Comparison of ENCODE assay signal across 8 cellular contexts in the genomic region with DNA sequence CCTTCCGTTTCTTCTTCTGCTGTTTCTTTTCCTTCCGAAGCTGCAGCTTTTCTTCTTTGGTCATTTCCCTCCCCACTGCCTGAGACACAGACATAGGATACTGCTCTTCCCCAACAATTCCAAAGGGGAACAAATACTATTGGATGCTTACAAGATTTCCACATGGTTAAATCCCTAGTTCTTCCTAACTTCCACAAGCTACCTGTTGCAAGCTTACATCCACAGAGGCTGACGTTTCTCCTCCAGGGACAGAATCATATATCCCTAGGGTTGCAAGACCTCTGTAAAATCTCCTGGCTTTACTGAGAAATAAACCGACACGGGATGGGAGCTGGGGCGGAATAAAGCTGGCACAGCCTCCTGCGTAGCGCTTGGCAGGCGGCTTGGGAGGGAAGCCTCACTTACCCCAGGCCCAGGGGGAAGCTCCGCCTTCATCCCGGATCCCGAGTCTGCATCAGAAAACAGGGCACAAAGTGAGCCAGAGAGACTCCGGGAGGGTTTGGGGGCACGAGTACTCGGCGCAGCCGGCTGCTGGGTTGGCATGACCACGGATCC. TPM values are rescaled to one million over a fixed set of nuclear protein-coding genes. Genes with fewer than 3 reads are reported as not detected.
A peak's percentile ranks its signal among the peaks of the same experiment; 100 is the strongest.
DNase-seq lines count a peak whose midpoint lies in the region; ATAC-seq and TF ChIP-seq lines count a peak whose summit lies in the region.

No MANE protein-coding gene starts in this region.

- peaks cover 23% of the 10 kb centered on the region for H4K20me1 ChIP-seq in neural progenitor cell (ENCODE audit: low read depth)

- H3K9me3 ChIP-seq in neural progenitor cell (ENCODE audit: low read depth): no peaks in the 10 kb centered on the region

- TF ChIP-seq CTCF in AG04449 (IDR thresholded peaks at IDR 0.05; ENCODE audit: insufficient read depth, low read length, missing control alignments): no peak
- no peak for TF ChIP-seq CTCF in GM12875 (IDR thresholded peaks at IDR 0.05; ENCODE audit: borderline replicate concordance, insufficient read depth, low read depth, low read length)
- no peak for TF ChIP-seq CTCF in neural progenitor cell (IDR thresholded peaks at IDR 0.05)

- H3K4me3 Mint-ChIP-seq in activated T-helper 1 cell treated with anti-CD3 and anti-CD28 coated beads, Interleukin-12 subunit alpha, Interleukin-12 subunit beta, Interleukin-2, Interleukin-4 antibody, amounts not matched to agents 30 ng/mL and 10 ng/mL and 1 ng/mL, durations not matched to agents 14 hours and 24 hours and 36 hours: peak overlapping the region; percentile 96
- H3K4me3 Mint-ChIP-seq in neural progenitor cell: peak overlapping the region; percentile 99

- H3K9ac ChIP-seq in neural progenitor cell: peak overlapping the region; percentile 66

- peaks cover 48% of the 10 kb centered on the region for H3K79me2 ChIP-seq in neural progenitor cell (ENCODE audit: low read depth)

- intact Hi-C loops in activated T-helper 1 cell treated with anti-CD3 and anti-CD28 coated beads, Interleukin-12 subunit alpha, Interleukin-12 subunit beta, Interleukin-2, Interleukin-4 antibody, amounts not matched to agents 30 ng/mL and 10 ng/mL and 1 ng/mL, durations not matched to agents 14 hours and 24 hours and 36 hours (cut with micrococcal nuclease): loop anchor here (1.0 kb wide), 14 partner anchors 11 to 318 kb away; a partner anchor contains a TSS

- H3K27ac ChIP-seq in neural progenitor cell: no peak overlapping the region

- H3K27me3 ChIP-seq in neural progenitor cell: no peaks in the 10 kb centered on the region

- H3K27ac Mint-ChIP-seq in activated T-helper 1 cell treated with anti-CD3 and anti-CD28 coated beads, Interleukin-12 subunit alpha, Interleukin-12 subunit beta, Interleukin-2, Interleukin-4 antibody, amounts not matched to agents 30 ng/mL and 10 ng/mL and 1 ng/mL, durations not matched to agents 14 hours and 24 hours and 36 hours: peak overlapping the region; percentile 94
- H3K27ac Mint-ChIP-seq in neural progenitor cell: peak overlapping the region; percentile 72

- no peaks in the 10 kb centered on the region for H3K27me3 Mint-ChIP-seq in activated T-helper 1 cell treated with anti-CD3 and anti-CD28 coated beads, Interleukin-12 subunit alpha, Interleukin-12 subunit beta, Interleukin-2, Interleukin-4 antibody, amounts not matched to agents 30 ng/mL and 10 ng/mL and 1 ng/mL, durations not matched to agents 14 hours and 24 hours and 36 hours (ENCODE audit: insufficient read depth)
- peaks cover 6% of the 10 kb centered on the region for H3K27me3 Mint-ChIP-seq in neural progenitor cell (ENCODE audit: insufficient read depth, low read depth)

- no peak for TF ChIP-seq RAD21 in Ishikawa (IDR thresholded peaks at IDR 0.05; ENCODE audit: low read depth)

- peaks cover 11% of the 10 kb centered on the region for H3K4me1 ChIP-seq in neural progenitor cell

- CTCF ChIA-PET in AG04449 (lab: Yijun Ruan, JAX): interaction anchor here (0.8 to 2.8 kb wide), 19 partner anchors 9 to 314 kb away, joined by 3 to 16 read pairs (median 5); a partner anchor contains a TSS

- POLR2A ChIA-PET in AG04449 (lab: Yijun Ruan, JAX): interaction anchor here (0.8 to 3.2 kb wide), 5 partner anchors 10 to 294 kb away, joined by 3 to 32 read pairs (median 3); a partner anchor contains a TSS

- H3K4me3 ChIP-seq in AG04449 (ENCODE audit: low read depth, low read length) (peak overlapping the region; percentile 97), GM12875 (ENCODE audit: low read depth, low read length) (peak overlapping the region; percentile 85), neural progenitor cell (peak overlapping the region; percentile 84)

- no peak for TF ChIP-seq EP300 in Ishikawa (IDR thresholded peaks at IDR 0.05; ENCODE audit: borderline replicate concordance)

- no peaks in the 10 kb centered on the region for H3K9me3 Mint-ChIP-seq in activated T-helper 1 cell treated with anti-CD3 and anti-CD28 coated beads, Interleukin-12 subunit alpha, Interleukin-12 subunit beta, Interleukin-2, Interleukin-4 antibody, amounts not matched to agents 30 ng/mL and 10 ng/mL and 1 ng/mL, durations not matched to agents 14 hours and 24 hours and 36 hours
- no peaks in the 10 kb centered on the region for H3K9me3 Mint-ChIP-seq in neural progenitor cell

- H3K36me3 ChIP-seq in neural progenitor cell: peaks cover 4% of the 10 kb centered on the region

- peaks cover 43% of the 10 kb centered on the region for H3K4me1 Mint-ChIP-seq in activated T-helper 1 cell treated with anti-CD3 and anti-CD28 coated beads, Interleukin-12 subunit alpha, Interleukin-12 subunit beta, Interleukin-2, Interleukin-4 antibody, amounts not matched to agents 30 ng/mL and 10 ng/mL and 1 ng/mL, durations not matched to agents 14 hours and 24 hours and 36 hours (ENCODE audit: low read depth)
- peaks cover 19% of the 10 kb centered on the region for H3K4me1 Mint-ChIP-seq in neural progenitor cell

- peaks cover 14% of the 10 kb centered on the region for H3F3A ChIP-seq in neural progenitor cell (ENCODE audit: low read depth)

- peaks cover 53% of the 10 kb centered on the region for H3K36me3 Mint-ChIP-seq in activated T-helper 1 cell treated with anti-CD3 and anti-CD28 coated beads, Interleukin-12 subunit alpha, Interleukin-12 subunit beta, Interleukin-2, Interleukin-4 antibody, amounts not matched to agents 30 ng/mL and 10 ng/mL and 1 ng/mL, durations not matched to agents 14 hours and 24 hours and 36 hours (ENCODE audit: low read depth)
- peaks cover 31% of the 10 kb centered on the region for H3K36me3 Mint-ChIP-seq in neural progenitor cell

- H2AFZ ChIP-seq in neural progenitor cell (replicated peaks): peak overlapping the region; percentile 75

- DNase-seq in AG04449 (ENCODE audit: low read depth, low spot score): no peak
- no peak for DNase-seq in activated T-helper 1 cell treated with anti-CD3 and anti-CD28 coated beads, Interleukin-12 subunit alpha, Interleukin-12 subunit beta, Interleukin-2, Interleukin-4 antibody, amounts not matched to agents 30 ng/mL and 10 ng/mL and 1 ng/mL, durations not matched to agents 14 hours and 24 hours and 36 hours (ENCODE audit: low spot score)
- DNase-seq in foreskin melanocyte: peak; percentile 62
- DNase-seq in neural progenitor cell (ENCODE audit: low spot score): no peak
- DNase-seq in NCI-H1436 treated with DMSO at 0.1 percent for 48 hours (lab: John Stamatoyannopoulos, UW): no peak

- ATAC-seq in HG03442 (IDR thresholded peaks at IDR 0.05; ENCODE audit: unreplicated experiment): no peak

- H3K4me2 ChIP-seq in neural progenitor cell: peak overlapping the region; percentile 97

TF ChIP-seq in Ishikawa, 13 proteins besides CTCF, POLR2A, EP300 and RAD21:
- TF ChIP-seq NFIC (IDR thresholded peaks at IDR 0.05) (peak; percentile 31; the same call in 1 of the 2 replicates), YY1 (IDR thresholded peaks at IDR 0.05; ENCODE audit: low read depth) (no peak)

RNA-seq across cellular contexts. Expression of a gene that starts 0.6 kb away (rescaled TPM):
- total RNA-seq in activated T-helper 1 cell treated with anti-CD3 and anti-CD28 coated beads, Interleukin-12 subunit alpha, Interleukin-12 subunit beta, Interleukin-2, Interleukin-4 antibody, amounts not matched to agents 30 ng/mL and 10 ng/mL and 1 ng/mL, durations not matched to agents 14 hours and 24 hours and 36 hours: 53.9 and 55.8 TPM in 2 replicates
- total RNA-seq in neural progenitor cell (ENCODE audit: low replicate concordance): 25.5 and 38.2 TPM in 2 replicates

RNA-seq across cellular contexts. Expression of a gene that starts 0.9 kb away (rescaled TPM):
- 134 and 137 TPM in 2 replicates for total RNA-seq in activated T-helper 1 cell treated with anti-CD3 and anti-CD28 coated beads, Interleukin-12 subunit alpha, Interleukin-12 subunit beta, Interleukin-2, Interleukin-4 antibody, amounts not matched to agents 30 ng/mL and 10 ng/mL and 1 ng/mL, durations not matched to agents 14 hours and 24 hours and 36 hours
- total RNA-seq in neural progenitor cell (ENCODE audit: low replicate concordance): 65.2 and 92.6 TPM in 2 replicates

RNA-seq across cellular contexts. Expression of a gene that starts 11.0 kb away (rescaled TPM):
- 14.5 and 16.2 TPM in 2 replicates for total RNA-seq in activated T-helper 1 cell treated with anti-CD3 and anti-CD28 coated beads, Interleukin-12 subunit alpha, Interleukin-12 subunit beta, Interleukin-2, Interleukin-4 antibody, amounts not matched to agents 30 ng/mL and 10 ng/mL and 1 ng/mL, durations not matched to agents 14 hours and 24 hours and 36 hours
- 6.1 and 23.2 TPM in 2 replicates for total RNA-seq in neural progenitor cell (ENCODE audit: low replicate concordance)

RNA-seq across cellular contexts. Expression of a gene that starts 13.0 kb away (rescaled TPM):
- total RNA-seq in activated T-helper 1 cell treated with anti-CD3 and anti-CD28 coated beads, Interleukin-12 subunit alpha, Interleukin-12 subunit beta, Interleukin-2, Interleukin-4 antibody, amounts not matched to agents 30 ng/mL and 10 ng/mL and 1 ng/mL, durations not matched to agents 14 hours and 24 hours and 36 hours: 86.3 and 86.6 TPM in 2 replicates
- total RNA-seq in neural progenitor cell (ENCODE audit: low replicate concordance): 57.3 and 73.9 TPM in 2 replicates

RNA-seq across cellular contexts. Expression of a gene that starts 39.8 kb away (rescaled TPM):
- total RNA-seq in activated T-helper 1 cell treated with anti-CD3 and anti-CD28 coated beads, Interleukin-12 subunit alpha, Interleukin-12 subunit beta, Interleukin-2, Interleukin-4 antibody, amounts not matched to agents 30 ng/mL and 10 ng/mL and 1 ng/mL, durations not matched to agents 14 hours and 24 hours and 36 hours: 158 and 160 TPM in 2 replicates
- total RNA-seq in neural progenitor cell (ENCODE audit: low replicate concordance): 114 and 116 TPM in 2 replicates
